ENCODE assay signal across 8 cellular contexts in genomic region chr4:102760645-102761477, GRCh38. TPM values are rescaled to one million over a fixed set of nuclear protein-coding genes. Genes with fewer than 3 reads are reported as not detected.
DNase-seq lines count a peak whose midpoint lies in the region; ATAC-seq and TF ChIP-seq lines count a peak whose summit lies in the region.

MANBA (minus strand) TSS chr4:102760968; CDS start chr4:102760894, 74 bp downstream.

- intact Hi-C loops in activated T-helper 1 cell treated with anti-CD3 and anti-CD28 coated beads, Interleukin-12 subunit alpha, Interleukin-12 subunit beta, Interleukin-2, Interleukin-4 antibody, amounts not matched to agents 30 ng/mL and 10 ng/mL and 1 ng/mL, durations not matched to agents 14 hours and 24 hours and 36 hours (cut with micrococcal nuclease): loop anchor here (1.0 to 5.0 kb wide), 12 partner anchors 16 to 416 kb away; partner anchors contain the start of genes BDH2, CISD2, SLC39A8 and SLC9B1
- intact Hi-C loops in natural killer cell (cut with micrococcal nuclease): loop anchor here (1.0 kb wide), 4 partner anchors 27 to 258 kb away; partner anchors contain the start of genes CISD2, SLC9B1 and UBE2D3

- H3K9me2 ChIP-seq in GM23248 (ENCODE audit: insufficient read depth): no peaks in the 10 kb centered on the region

- H3K27me3 ChIP-seq in GM23248 (replicated peaks; ENCODE audit: insufficient read depth): no peaks in the 10 kb centered on the region

- peaks cover 13% of the 10 kb centered on the region for H3K27me3 Mint-ChIP-seq in activated T-helper 1 cell treated with anti-CD3 and anti-CD28 coated beads, Interleukin-12 subunit alpha, Interleukin-12 subunit beta, Interleukin-2, Interleukin-4 antibody, amounts not matched to agents 30 ng/mL and 10 ng/mL and 1 ng/mL, durations not matched to agents 14 hours and 24 hours and 36 hours (ENCODE audit: insufficient read depth)
- peaks cover 3 to 6% of the 10 kb centered on the region in 2 donors for H3K27me3 Mint-ChIP-seq in natural killer cell (ENCODE audit: low read depth in 2 of 2)

- peaks cover 7% of the 10 kb centered on the region for H3K36me3 Mint-ChIP-seq in activated T-helper 1 cell treated with anti-CD3 and anti-CD28 coated beads, Interleukin-12 subunit alpha, Interleukin-12 subunit beta, Interleukin-2, Interleukin-4 antibody, amounts not matched to agents 30 ng/mL and 10 ng/mL and 1 ng/mL, durations not matched to agents 14 hours and 24 hours and 36 hours (ENCODE audit: low read depth)
- no peaks in the 10 kb centered on the region for H3K36me3 Mint-ChIP-seq in natural killer cell

- H4K20me1 ChIP-seq in GM23248 (ENCODE audit: insufficient read depth): no peaks in the 10 kb centered on the region

- peak within 1 kb of the TSS; percentile 98 for H3K4me2 ChIP-seq in GM23248 (ENCODE audit: unreplicated experiment)

- ATAC-seq in natural killer cell: peak; percentile 88 to 95 (median 90)

- H3K4me3 ChIP-seq in GM23248: peak within 1 kb of the TSS; percentile 80

- in situ Hi-C loops in GM23248 (cut with MboI): no loop called here

- peak within 1 kb of the TSS; percentile 100 for H2AFZ ChIP-seq in GM23248

- no peak for TF ChIP-seq CTCF in natural killer cell (IDR thresholded peaks at IDR 0.05)

- H3K4me3 Mint-ChIP-seq in activated T-helper 1 cell treated with anti-CD3 and anti-CD28 coated beads, Interleukin-12 subunit alpha, Interleukin-12 subunit beta, Interleukin-2, Interleukin-4 antibody, amounts not matched to agents 30 ng/mL and 10 ng/mL and 1 ng/mL, durations not matched to agents 14 hours and 24 hours and 36 hours: peak within 1 kb of the TSS; percentile 96
- H3K4me3 Mint-ChIP-seq in natural killer cell: peak within 1 kb of the TSS; percentile 96

- peak; percentile 80 for DNase-seq in EH (ENCODE audit: low read depth)
- DNase-seq in GM23248: peak; percentile 94
- DNase-seq in RPMI7951 (ENCODE audit: low read depth): peak; percentile 75
- DNase-seq in activated T-helper 1 cell treated with anti-CD3 and anti-CD28 coated beads, Interleukin-12 subunit alpha, Interleukin-12 subunit beta, Interleukin-2, Interleukin-4 antibody, amounts not matched to agents 30 ng/mL and 10 ng/mL and 1 ng/mL, durations not matched to agents 14 hours and 24 hours and 36 hours (ENCODE audit: low spot score): peak; percentile 77
- peak; percentile 56 for DNase-seq in fibroblast of peridontal ligament (ENCODE audit: extremely low read depth)
- peak; percentile 72 for DNase-seq in natural killer cell
- DNase-seq in stimulated activated naive CD4-positive, alpha-beta T cell (lab: John Stamatoyannopoulos, UW): peak; percentile 67 to 79 (median 75)

- H3K9ac ChIP-seq in GM23248: peak within 1 kb of the TSS; percentile 86

- H3K27ac Mint-ChIP-seq in activated T-helper 1 cell treated with anti-CD3 and anti-CD28 coated beads, Interleukin-12 subunit alpha, Interleukin-12 subunit beta, Interleukin-2, Interleukin-4 antibody, amounts not matched to agents 30 ng/mL and 10 ng/mL and 1 ng/mL, durations not matched to agents 14 hours and 24 hours and 36 hours: peak within 1 kb of the TSS; percentile 90
- peak within 1 kb of the TSS; percentile 80 to 87 for H3K27ac Mint-ChIP-seq in natural killer cell

- WGBS in GM23248 (ENCODE audit: low coverage in 1 of 2, low lambda C conversion rate in 2 of 2, missing lambda C conversion rate in 2 of 2), 2 experiments: 1 to 2% methylated on average over 64 of the region's 68 CpGs

- H3K9me3 ChIP-seq in GM23248 (ENCODE audit: low read depth): no peaks in the 10 kb centered on the region
- no peaks in the 10 kb centered on the region for H3K9me3 ChIP-seq in KOPT-K1 (ENCODE audit: insufficient read depth, low read length, poor library complexity, severe bottlenecking)

- no peaks in the 10 kb centered on the region for H3K4me1 ChIP-seq in GM23248 (ENCODE audit: insufficient read depth)

- no peaks in the 10 kb centered on the region for H3F3A ChIP-seq in GM23248 (ENCODE audit: insufficient read depth)

- H3K36me3 ChIP-seq in GM23248 (ENCODE audit: low read depth) (no peaks in the 10 kb centered on the region), KOPT-K1 (ENCODE audit: insufficient read depth, low read length) (no peaks in the 10 kb centered on the region)

- H3K9me3 Mint-ChIP-seq in activated T-helper 1 cell treated with anti-CD3 and anti-CD28 coated beads, Interleukin-12 subunit alpha, Interleukin-12 subunit beta, Interleukin-2, Interleukin-4 antibody, amounts not matched to agents 30 ng/mL and 10 ng/mL and 1 ng/mL, durations not matched to agents 14 hours and 24 hours and 36 hours: no peaks in the 10 kb centered on the region
- no peaks in the 10 kb centered on the region for H3K9me3 Mint-ChIP-seq in natural killer cell

- H3K79me2 ChIP-seq in GM23248 (ENCODE audit: insufficient read depth): peaks cover 36% of the 10 kb centered on the region

- peaks cover 31% of the 10 kb centered on the region for H3K4me1 Mint-ChIP-seq in activated T-helper 1 cell treated with anti-CD3 and anti-CD28 coated beads, Interleukin-12 subunit alpha, Interleukin-12 subunit beta, Interleukin-2, Interleukin-4 antibody, amounts not matched to agents 30 ng/mL and 10 ng/mL and 1 ng/mL, durations not matched to agents 14 hours and 24 hours and 36 hours (ENCODE audit: low read depth)
- H3K4me1 Mint-ChIP-seq in natural killer cell: peaks cover 35 to 36% of the 10 kb centered on the region in 2 donors

- H3K27ac ChIP-seq in GM23248 (peak within 1 kb of the TSS; percentile 60), KOPT-K1 (ENCODE audit: low read depth, low read length, poor library complexity, severe bottlenecking) (peak within 1 kb of the TSS; percentile 60)

RNA-seq across cellular contexts. Expression of gene MANBA, which starts in this region (rescaled TPM):
- 20.5 and 23.4 TPM in 2 replicates for total RNA-seq in GM23248 (2014; rRNA removed; shearing (Covaris generic))
- 16.2 and 16.6 TPM in 2 replicates for polyA plus RNA-seq in GM23248 (2016; fragmentation: Nextera tagmentation; extraction: Ambion mirVana)
- total RNA-seq in RPMI7951 (2014; rRNA removed; shearing (Covaris generic)): 22.5 and 23.4 TPM in 2 replicates
- 7.5 and 8.0 TPM in 2 replicates for total RNA-seq in activated T-helper 1 cell treated with anti-CD3 and anti-CD28 coated beads, Interleukin-12 subunit alpha, Interleukin-12 subunit beta, Interleukin-2, Interleukin-4 antibody, amounts not matched to agents 30 ng/mL and 10 ng/mL and 1 ng/mL, durations not matched to agents 14 hours and 24 hours and 36 hours
- total RNA-seq in natural killer cell: 10 to 100 TPM; 38.1 to 43.2 (median 40.8) TPM

Comparison
In these comparisons a context has a peak if more than half of its experiments do, and no peak if none do; other contexts are left out.
1. Peak in every context shown above with its lines: DNase-seq, ATAC-seq, H3K4me3 ChIP-seq and H3K27ac ChIP-seq.